8 cellular contexts compared by ENCODE assay signal in the genomic region with DNA sequence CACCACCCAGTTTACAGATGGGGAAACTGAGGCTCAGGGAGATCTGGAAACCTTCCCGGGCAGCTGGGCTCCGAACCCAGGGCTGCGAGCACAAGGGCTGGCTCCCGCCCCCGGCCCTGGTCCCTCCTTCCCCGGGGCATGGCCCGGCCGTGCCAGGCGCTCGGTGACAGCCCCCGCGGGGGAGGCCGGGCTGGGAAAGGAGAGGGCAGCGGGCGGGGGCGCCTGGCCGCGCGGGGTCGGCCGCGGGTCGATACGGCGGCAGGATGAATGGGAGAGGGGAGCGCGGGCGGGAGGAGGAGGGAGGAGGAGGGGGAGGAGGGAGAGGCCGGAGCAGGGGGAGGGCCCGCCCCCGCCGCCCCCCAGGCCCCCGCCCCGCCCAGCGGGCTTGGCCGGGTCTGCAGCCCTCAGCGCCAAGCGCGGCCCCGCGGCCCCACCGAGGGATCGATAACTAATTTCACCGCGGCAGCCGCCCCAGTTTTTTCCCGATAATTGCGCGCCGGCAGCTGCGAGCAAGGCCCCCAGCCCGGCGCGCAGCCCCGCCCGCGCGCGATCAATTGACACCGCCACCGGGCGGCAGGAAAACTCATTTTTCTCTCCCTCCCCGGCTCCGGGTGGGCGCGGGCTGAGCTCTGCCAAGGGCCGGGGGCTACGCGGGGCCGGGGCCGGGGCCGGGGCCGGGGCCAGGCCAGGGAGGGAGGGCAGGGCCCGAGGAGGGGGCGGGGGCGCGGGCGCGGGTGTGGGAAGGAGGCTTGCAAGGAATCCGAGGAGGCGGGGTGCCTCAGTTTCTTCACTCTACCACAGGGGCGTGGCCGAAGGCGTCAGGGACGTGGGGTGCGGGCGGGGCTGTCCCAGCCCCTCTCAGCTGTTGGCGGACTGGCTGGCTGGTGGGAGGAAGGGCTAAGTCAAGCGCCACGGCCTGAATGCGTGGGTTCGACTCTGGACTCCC. TPM values are rescaled to one million over a fixed set of nuclear protein-coding genes. Genes with fewer than 3 reads are reported as not detected.
DNase-seq lines count a peak whose midpoint lies in the region; ATAC-seq, FAIRE-seq and TF ChIP-seq lines count a peak whose summit lies in the region.

No MANE protein-coding gene starts in this region.

- no peaks in the 10 kb centered on the region for H3K27me3 ChIP-seq in WERI-Rb-1 (ENCODE audit: insufficient read depth, low read depth, severe bottlenecking)
- H3K27me3 ChIP-seq in esophagus (ENCODE audit: control insufficient read depth in 1 of 2, insufficient read depth in 2 of 2, low read length in 2 of 2): no peaks in the 10 kb centered on the region

- peak; percentile 30 to 37 for ATAC-seq in naive B cell (ENCODE audit: low read depth in 2 of 2)

- peak overlapping the region; percentile 44 to 88 (median 78) for H3K4me3 Mint-ChIP-seq in naive B cell

- peaks cover 0 to 3% (median under 1%) of the 10 kb centered on the region in 7 donors for H3K9me3 Mint-ChIP-seq in naive B cell

- peak overlapping the region; percentile 63 for H3K27ac ChIP-seq in WERI-Rb-1
- H3K27ac ChIP-seq in esophagus (ENCODE audit: low read depth in 2 of 2, low read length in 1 of 2): peak overlapping the region; percentile 77 to 82

- no peak for TF ChIP-seq CTCF in WERI-Rb-1 (IDR thresholded peaks at IDR 0.05; ENCODE audit: low read depth, low read length)

- H3K4me3 ChIP-seq in WERI-Rb-1 (ENCODE audit: low read depth, low read length) (peak overlapping the region; percentile 41), esophagus (ENCODE audit: low read depth in 1 of 2, low read length in 2 of 2) (peak overlapping the region; percentile 41)

- WGBS in esophagus, 2 donors: 3% methylated on average over 52 to 92 of the region's 92 CpGs

- TF ChIP-seq POLR2A in H54 (IDR thresholded peaks at IDR 0.05; ENCODE audit: low read depth, low read length): no peak

- H3K27me3 Mint-ChIP-seq in naive B cell: peaks cover 19 to 72% (median 70%) of the 10 kb centered on the region in 3 donors

- peaks cover 7% of the 10 kb centered on the region for H3K9me3 ChIP-seq in WERI-Rb-1 (ENCODE audit: severe bottlenecking)
- no peaks in the 10 kb centered on the region for H3K9me3 ChIP-seq in esophagus (ENCODE audit: control insufficient read depth in 2 of 2, insufficient read depth in 1 of 2, low read depth in 1 of 2, low read length in 1 of 2)

- DNase-seq in DMS 273 (lab: John Stamatoyannopoulos, UW; ENCODE audit: unreplicated experiment) (peak; percentile 68), DMS 273 treated with DMSO at 0.1 percent for 48 hours (lab: John Stamatoyannopoulos, UW) (no peak), WERI-Rb-1 (peak; percentile 71), naive B cell (no peak), NK-92 (lab: John Stamatoyannopoulos, UW; ENCODE audit: unreplicated experiment) (no peak), H54 (ENCODE audit: insufficient read length, low spot score) (no peak), HTR-8/SVneo (ENCODE audit: insufficient read length, low spot score) (no peak)

- peaks cover 10 to 18% (median 15%) of the 10 kb centered on the region in 3 donors for H3K4me1 Mint-ChIP-seq in naive B cell

- H3K36me3 ChIP-seq in WERI-Rb-1 (no peaks in the 10 kb centered on the region), esophagus (ENCODE audit: control insufficient read depth in 2 of 2, insufficient read depth in 2 of 2, low read length in 1 of 2) (no peaks in the 10 kb centered on the region)

- peaks cover 5 to 28% of the 10 kb centered on the region in 2 donors for H3K4me1 ChIP-seq in esophagus (ENCODE audit: control insufficient read depth in 2 of 2, insufficient read depth in 2 of 2, low read length in 1 of 2)

- FAIRE-seq in H54 (lab: Jason Lieb, UNC) (no peak), HTR-8/SVneo (lab: Jason Lieb, UNC) (no peak)

- no peak overlapping the region for H3K27ac Mint-ChIP-seq in naive B cell

- peaks cover 0 to 4% of the 10 kb centered on the region in 2 donors for H3K36me3 Mint-ChIP-seq in naive B cell

RNA-seq across cellular contexts. Expression of gene C9orf50, which starts 52.1 kb away (rescaled TPM):
- polyA plus RNA-seq in esophagus (under 1 TPM in 1 of 2 donors, not detected in 1; 0.05 TPM), naive B cell (ENCODE audit: low read depth in 6 of 6) (not detected)

RNA-seq across cellular contexts. Expression of gene NTMT1, which starts 57.1 kb away (rescaled TPM):
- 10 to 100 TPM; 14.2 to 30.6 TPM for polyA plus RNA-seq in esophagus
- 10 to 100 TPM; 30.3 to 57.7 (median 35.4) TPM for polyA plus RNA-seq in naive B cell (ENCODE audit: low read depth in 6 of 6)

Comparison
In these comparisons a context has a peak if more than half of its experiments do, and no peak if none do; other contexts are left out.
1. DNase-seq: peak in DMS 273 (single experiment) and WERI-Rb-1 (single experiment); none in DMS 273 treated with DMSO at 0.1 percent for 48 hours (single experiment), naive B cell (single experiment), NK-92 (single experiment), H54 (single experiment) and HTR-8/SVneo (single experiment).